In genomic region chr11:66048525-66049313, GRCh38 we compare ENCODE assay signal across 12 cellular contexts. TPM values are rescaled to one million over a fixed set of nuclear protein-coding genes. Genes with fewer than 3 reads are reported as not detected.
DNase-seq lines count a peak whose midpoint lies in the region; ATAC-seq and TF ChIP-seq lines count a peak whose summit lies in the region.
"Had no signal": no experiment of that assay in that cellular context is flagged by ENCODE, and none has a peak within 500 bp of the region (broad histone marks: within the 10 kb centered on the region; RNA-seq: fewer than 3 reads in every experiment).

GAL3ST3 (minus strand) TSS chr11:66049161; CDS start chr11:66045415, 3,746 bp downstream.

- H3K9me3 ChIP-seq in cardiac muscle cell (ENCODE audit: low read depth), result no peaks in the 10 kb centered on the region
- H3K9me3 ChIP-seq: stomach had no signal

- H3K9me3 Mint-ChIP-seq in activated naive CD8-positive, alpha-beta T cell treated with anti-CD3 and anti-CD28 coated beads, Interleukin-2, amount 50 U/mL, for 24 hours, result no peaks in the 10 kb centered on the region
- H3K9me3 Mint-ChIP-seq in type B pancreatic cell, result no peaks in the 10 kb centered on the region

- H3K27me3 ChIP-seq in cardiac muscle cell (no peaks in the 10 kb centered on the region), kidney epithelial cell (ENCODE audit: control insufficient read depth, insufficient read depth, low read length) (no peaks in the 10 kb centered on the region)

- peaks cover 4% of the 10 kb centered on the region for H3K27me3 Mint-ChIP-seq in activated naive CD8-positive, alpha-beta T cell treated with anti-CD3 and anti-CD28 coated beads, Interleukin-2, amount 50 U/mL, for 24 hours
- H3K27me3 Mint-ChIP-seq in type B pancreatic cell, result peaks cover 11% of the 10 kb centered on the region

- H3K4me3 Mint-ChIP-seq in activated naive CD8-positive, alpha-beta T cell treated with anti-CD3 and anti-CD28 coated beads, Interleukin-2, amount 50 U/mL, for 24 hours, result peak within 1 kb of the TSS; percentile 29
- peak within 1 kb of the TSS; percentile 72 for H3K4me3 Mint-ChIP-seq in type B pancreatic cell

- TF ChIP-seq CTCF in cardiac muscle cell (IDR thresholded peaks at IDR 0.05; ENCODE audit: low read depth, low read length) (no peak), kidney epithelial cell (IDR thresholded peaks at IDR 0.05; ENCODE audit: insufficient read depth, low read length, poor library complexity, severe bottlenecking) (no peak), type B pancreatic cell (conservative IDR thresholded peaks at IDR 0.05) (peak; percentile 45)

- peaks cover 15% of the 10 kb centered on the region for H3K36me3 Mint-ChIP-seq in activated naive CD8-positive, alpha-beta T cell treated with anti-CD3 and anti-CD28 coated beads, Interleukin-2, amount 50 U/mL, for 24 hours (ENCODE audit: low read depth)
- peaks cover 7% of the 10 kb centered on the region for H3K36me3 Mint-ChIP-seq in type B pancreatic cell

- intact Hi-C loops in cardiac septum (cut with DNase I), result no loop called here

- H3K27ac ChIP-seq in cardiac muscle cell, result no peak within 1 kb of the TSS
- H3K27ac ChIP-seq: C4-2B, SK-N-MC, stomach had no signal

- H3K36me3 ChIP-seq in cardiac muscle cell (no peaks in the 10 kb centered on the region), kidney epithelial cell (ENCODE audit: control insufficient read depth, insufficient read depth, low read length) (no peaks in the 10 kb centered on the region)

- ATAC-seq in activated naive CD8-positive, alpha-beta T cell treated with anti-CD3 and anti-CD28 coated beads, Interleukin-2, amount 50 U/mL, for 24 hours, result no peak

- peak within 1 kb of the TSS; percentile 54 for H3K27ac Mint-ChIP-seq in activated naive CD8-positive, alpha-beta T cell treated with anti-CD3 and anti-CD28 coated beads, Interleukin-2, amount 50 U/mL, for 24 hours
- H3K27ac Mint-ChIP-seq in type B pancreatic cell, result no peak within 1 kb of the TSS

- H3K4me3 ChIP-seq in cardiac muscle cell, result peak within 1 kb of the TSS; percentile 49
- peak within 1 kb of the TSS; percentile 33 for H3K4me3 ChIP-seq in kidney epithelial cell (ENCODE audit: low read depth, low read length)
- H3K4me3 ChIP-seq: SK-N-MC, stomach had no signal

- peaks cover 26% of the 10 kb centered on the region for H3K4me1 ChIP-seq in cardiac muscle cell (ENCODE audit: low read depth)

- DNase-seq in cardiac muscle cell (ENCODE audit: low read depth in 1 of 2, low spot score in 1 of 2) (peak in 1 of 2 donors; percentile 75), cardiac septum (ENCODE audit: low spot score) (no peak), kidney epithelial cell (ENCODE audit: low read depth) (no peak), type B pancreatic cell (ENCODE audit: extremely low spot score, unreplicated experiment) (no peak), DMS 273 (lab: John Stamatoyannopoulos, UW; ENCODE audit: unreplicated experiment) (no peak), DMS114 treated with DMSO at 0.1 percent for 48 hours (lab: John Stamatoyannopoulos, UW; ENCODE audit: unreplicated experiment) (no peak)
- no peak for DNase-seq in activated naive CD8-positive, alpha-beta T cell treated with anti-CD3 and anti-CD28 coated beads, Interleukin-2, amount 50 U/mL, for 24 hours
- no peak for DNase-seq in effector CD8-positive, alpha-beta T cell (lab: John Stamatoyannopoulos, UW)
- DNase-seq: NCI-H146, stomach had no signal

- H3K4me1 Mint-ChIP-seq in activated naive CD8-positive, alpha-beta T cell treated with anti-CD3 and anti-CD28 coated beads, Interleukin-2, amount 50 U/mL, for 24 hours, result peaks cover 41% of the 10 kb centered on the region
- peaks cover 20% of the 10 kb centered on the region for H3K4me1 Mint-ChIP-seq in type B pancreatic cell (ENCODE audit: unreplicated experiment)

RNA-seq across cellular contexts. Expression of gene GAL3ST3, which starts in this region (rescaled TPM):
- total RNA-seq in cardiac muscle cell, result 25.5 and 38.6 TPM in 2 replicates
- polyA plus RNA-seq in cardiac muscle cell, result 14.8 and 22.3 TPM in 2 replicates
- 3.1 TPM for total RNA-seq in cardiac septum
- total RNA-seq in kidney epithelial cell, result 0.96 and 4.4 TPM in 2 replicates
- total RNA-seq in type B pancreatic cell (ENCODE audit: low replicate concordance), result 3.7 TPM in 1 of 2 replicates, not detected in the other
- total RNA-seq: stomach had no signal
- polyA plus RNA-seq: stomach had no signal
